In the genomic region with DNA sequence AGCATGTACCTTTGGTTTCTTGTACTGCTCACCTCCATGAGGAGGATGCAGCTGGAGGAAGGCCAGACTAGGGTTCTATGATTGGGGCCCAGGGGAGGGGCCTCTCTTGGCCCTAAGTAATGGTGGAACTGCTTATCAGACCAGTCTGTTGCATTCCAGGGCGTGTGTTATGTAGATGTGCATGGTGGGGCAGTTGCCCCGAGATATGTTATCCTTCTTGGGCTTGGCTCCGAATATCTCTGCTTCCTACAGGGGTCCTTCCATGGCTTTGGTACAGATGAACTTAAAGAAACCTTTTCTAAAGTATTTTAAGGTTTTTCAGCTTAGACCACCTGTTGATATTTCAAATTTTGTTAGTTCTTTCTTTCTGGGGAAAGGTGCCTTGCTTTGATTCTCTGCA, we compare ENCODE assay signal across 26 cellular contexts.
"Had no signal": no experiment of that assay in that cellular context is flagged by ENCODE, and none has a peak within 500 bp of the region (broad histone marks: within the 10 kb centered on the region; RNA-seq: fewer than 3 reads in every experiment).

No MANE protein-coding gene starts in this region.

- H3K27ac ChIP-seq: epithelial cell of prostate, esophagus squamous epithelium, gastroesophageal sphincter, neutrophil, spleen, tibial artery, upper lobe of right lung had no signal

- H3K4me1 ChIP-seq: tibial artery, upper lobe of right lung had no signal

- H3K27me3 ChIP-seq: esophagus squamous epithelium, gastroesophageal sphincter, neutrophil, spleen, tibial artery, upper lobe of right lung, vagina had no signal

- H3K4me3 Mint-ChIP-seq: dendritic cell treated with granulocyte-macrophage colony-stimulating factor and Interleukin-4, amounts not matched to agents 40 ng/mL and 50 ng/mL, for 4 days; effector memory CD8-positive, alpha-beta T cell; immature natural killer cell; naive B cell; nephron progenitor cell; stimulated activated memory B cell treated with anti-CD40 and anti-IgM and Interleukin-4, amounts not matched to agents 10 μg/mL and 1 μg/mL and 100 μg/mL, for 72 hours; stimulated activated naive CD8-positive, alpha-beta T cell treated with anti-CD3 and anti-CD28 coated beads, Interleukin-15, Interleukin-2, amounts not matched to agents 100 ng/mL and 50 ng/mL, for 24 hours had no signal

- H3K27ac Mint-ChIP-seq: dendritic cell treated with granulocyte-macrophage colony-stimulating factor and Interleukin-4, amounts not matched to agents 40 ng/mL and 50 ng/mL, for 4 days; effector memory CD8-positive, alpha-beta T cell; immature natural killer cell; nephron progenitor cell; stimulated activated memory B cell treated with anti-CD40 and anti-IgM and Interleukin-4, amounts not matched to agents 10 μg/mL and 1 μg/mL and 100 μg/mL, for 72 hours; stimulated activated naive CD8-positive, alpha-beta T cell treated with anti-CD3 and anti-CD28 coated beads, Interleukin-15, Interleukin-2, amounts not matched to agents 100 ng/mL and 50 ng/mL, for 24 hours had no signal

- H3K9me3 ChIP-seq: esophagus squamous epithelium, gastroesophageal sphincter, neutrophil, spleen, tibial artery, upper lobe of right lung, vagina had no signal

- FAIRE-seq: keratinocyte had no signal

- DNase-seq: effector memory CD8-positive, alpha-beta T cell; esophagus squamous epithelium; foreskin fibroblast; immature natural killer cell; left colon; left ventricle myocardium superior; mesendoderm; naive B cell; nephron progenitor cell; posterior cingulate gyrus; spleen; stimulated activated CD4-positive, alpha-beta T cell treated with anti-CD3 and anti-CD28 coated beads, Interleukin-15, amount 100 ng/mL, for 24 hours; stimulated activated CD4-positive, alpha-beta T cell treated with anti-CD3 and anti-CD28 coated beads, Interleukin-1b, Interleukin-23, amount 100 ng/mL, for 48 hours; stimulated activated CD4-positive, alpha-beta T cell treated with anti-CD3 and anti-CD28 coated beads, Interleukin-4, amount 100 ng/mL, for 24 hours; tibial artery; upper lobe of right lung had no signal

- ATAC-seq: effector memory CD8-positive, alpha-beta T cell; gastroesophageal sphincter; left colon; left ventricle myocardium superior; sciatic nerve; stimulated activated memory B cell treated with anti-CD40 and anti-IgM and Interleukin-4, amounts not matched to agents 10 μg/mL and 1 μg/mL and 100 μg/mL, for 72 hours; upper lobe of right lung had no signal

- H3K27me3 Mint-ChIP-seq: dendritic cell treated with granulocyte-macrophage colony-stimulating factor and Interleukin-4, amounts not matched to agents 40 ng/mL and 50 ng/mL, for 4 days; effector memory CD8-positive, alpha-beta T cell; naive B cell; stimulated activated memory B cell treated with anti-CD40 and anti-IgM and Interleukin-4, amounts not matched to agents 10 μg/mL and 1 μg/mL and 100 μg/mL, for 72 hours; stimulated activated naive CD8-positive, alpha-beta T cell treated with anti-CD3 and anti-CD28 coated beads, Interleukin-15, Interleukin-2, amounts not matched to agents 100 ng/mL and 50 ng/mL, for 24 hours had no signal

- H3K4me3 ChIP-seq: esophagus squamous epithelium, gastroesophageal sphincter, lung, spleen, tibial artery, upper lobe of right lung, vagina had no signal

- H3K9me3 Mint-ChIP-seq: dendritic cell treated with granulocyte-macrophage colony-stimulating factor and Interleukin-4, amounts not matched to agents 40 ng/mL and 50 ng/mL, for 4 days; effector memory CD8-positive, alpha-beta T cell; immature natural killer cell; naive B cell; nephron progenitor cell; stimulated activated memory B cell treated with anti-CD40 and anti-IgM and Interleukin-4, amounts not matched to agents 10 μg/mL and 1 μg/mL and 100 μg/mL, for 72 hours; stimulated activated naive CD8-positive, alpha-beta T cell treated with anti-CD3 and anti-CD28 coated beads, Interleukin-15, Interleukin-2, amounts not matched to agents 100 ng/mL and 50 ng/mL, for 24 hours had no signal
